Comparison of ENCODE assay signal across 34 cellular contexts in the genomic region with DNA sequence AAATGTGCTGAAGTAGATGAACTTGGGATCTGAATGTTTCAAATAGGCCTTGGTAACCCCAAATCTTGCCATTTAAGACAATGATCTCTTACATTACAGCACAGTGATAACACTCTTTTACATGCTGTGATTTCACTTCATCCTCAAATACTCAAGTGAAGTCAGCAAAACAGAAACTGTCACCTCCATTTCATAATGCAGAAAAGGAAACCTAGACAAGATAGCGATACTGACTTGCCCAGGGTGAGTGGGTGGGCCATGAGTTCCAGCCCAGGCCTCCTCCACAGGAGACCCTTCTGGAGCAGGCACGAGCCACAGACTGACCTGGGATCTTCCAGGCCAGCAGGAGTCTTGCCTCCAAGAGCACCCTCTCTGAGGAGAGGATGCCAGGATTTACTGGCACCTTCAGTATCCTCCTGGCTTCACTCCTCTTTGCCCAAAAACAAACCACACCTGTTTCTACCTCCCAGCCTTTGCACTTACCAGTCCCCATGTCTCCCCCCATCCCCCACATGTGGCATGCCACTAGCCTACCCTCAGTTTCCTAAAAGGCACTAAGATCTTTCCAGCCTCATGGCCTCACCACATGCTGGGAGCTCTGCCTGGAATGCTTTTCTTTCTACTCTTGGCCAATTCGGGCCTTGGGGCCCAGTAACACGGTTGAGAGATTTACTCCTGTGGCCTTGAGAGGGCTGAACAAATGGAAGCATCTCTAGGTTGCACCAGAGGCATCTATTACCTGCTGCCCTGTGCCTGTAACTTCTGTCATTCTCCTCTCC. TPM values are rescaled to one million over a fixed set of nuclear protein-coding genes. Genes with fewer than 3 reads are reported as not detected.
DNase-seq lines count a peak whose midpoint lies in the region; ATAC-seq and TF ChIP-seq lines count a peak whose summit lies in the region.
"Had no signal": no experiment of that assay in that cellular context is flagged by ENCODE, and none has a peak within 500 bp of the region (broad histone marks: within the 10 kb centered on the region; RNA-seq: fewer than 3 reads in every experiment).

No MANE protein-coding gene starts in this region.

- no peak overlapping the region for H3K4me3 Mint-ChIP-seq in activated CD8-positive, alpha-beta T cell treated with anti-CD3 and anti-CD28 coated beads for 36 hours
- no peak overlapping the region for H3K4me3 Mint-ChIP-seq in activated CD8-positive, alpha-beta T cell treated with anti-CD3 and anti-CD28 coated beads, Interleukin-2, amount 10 ng/mL, durations not matched to agents 7 days and 5 days
- H3K4me3 Mint-ChIP-seq in stimulated activated naive B cell treated with anti-CD40 and anti-IgM and Interleukin-4, amounts not matched to agents 10 μg/mL and 1 μg/mL and 100 μg/mL, for 72 hours, result no peak overlapping the region
- peak overlapping the region in 1 of 7 donors; percentile 9 for H3K4me3 Mint-ChIP-seq in CD8-positive, alpha-beta memory T cell
- H3K4me3 Mint-ChIP-seq: stimulated activated naive CD8-positive, alpha-beta T cell treated with anti-CD3 and anti-CD28 coated beads, Interleukin-15, Interleukin-2, amounts not matched to agents 100 ng/mL and 50 ng/mL, for 24 hours had no signal

- ATAC-seq in activated CD8-positive, alpha-beta T cell treated with anti-CD3 and anti-CD28 coated beads for 36 hours, result peak; percentile 27
- ATAC-seq in activated CD8-positive, alpha-beta T cell treated with anti-CD3 and anti-CD28 coated beads, Interleukin-2, amount 10 ng/mL, durations not matched to agents 7 days and 5 days, result no peak
- ATAC-seq in stimulated activated naive B cell treated with anti-CD40 and anti-IgM and Interleukin-4, amounts not matched to agents 10 μg/mL and 1 μg/mL and 100 μg/mL, for 72 hours (replicated peaks), result no peak
- ATAC-seq in HG03045 (IDR thresholded peaks at IDR 0.05; ENCODE audit: unreplicated experiment), result no peak
- ATAC-seq: effector memory CD8-positive, alpha-beta T cell; gastroesophageal sphincter had no signal

- intact Hi-C loops in activated CD8-positive, alpha-beta T cell treated with anti-CD3 and anti-CD28 coated beads for 36 hours (cut with micrococcal nuclease), result no loop called here

- CTCF ChIA-PET in activated CD8-positive, alpha-beta T cell treated with anti-CD3 and anti-CD28 coated beads for 36 hours (lab: Charles Lee), result no interaction called here
- CTCF ChIA-PET in activated CD8-positive, alpha-beta T cell treated with anti-CD3 and anti-CD28 coated beads, Interleukin-2, amount 10 ng/mL, durations not matched to agents 7 days and 5 days (lab: Charles Lee), result no interaction called here
- CTCF ChIA-PET in CD8-positive, alpha-beta memory T cell (lab: Charles Lee), result interaction anchor here (1.7 kb wide), 1 partner anchor 43 kb away, joined by 3 read pairs; no protein-coding TSS in a partner anchor

- DNase-seq in activated CD8-positive, alpha-beta T cell treated with anti-CD3 and anti-CD28 coated beads for 36 hours, result peak; percentile 32
- no peak for DNase-seq in activated CD8-positive, alpha-beta T cell treated with anti-CD3 and anti-CD28 coated beads, Interleukin-2, amount 10 ng/mL, durations not matched to agents 7 days and 5 days
- peak; percentile 8 for DNase-seq in fibroblast of peridontal ligament (ENCODE audit: extremely low read depth)
- DNase-seq in stimulated activated naive B cell treated with anti-CD40 and anti-IgM and Interleukin-4, amounts not matched to agents 10 μg/mL and 1 μg/mL and 100 μg/mL, for 72 hours, result no peak
- no peak for DNase-seq in CD8-positive, alpha-beta memory T cell
- DNase-seq: activated CD4-positive, alpha-beta T cell treated with anti-CD3 and anti-CD28 coated beads for 48 hours; activated CD8-positive, alpha-beta memory T cell treated with anti-CD3 and anti-CD28 coated beads, Interleukin-2, amount 50 U/mL, for 48 hours; activated effector memory CD4-positive, alpha-beta T cell treated with anti-CD3 and anti-CD28 coated beads, Interleukin-2, amount 50 U/mL, for 16 hours; colonic mucosa; DND-41; effector memory CD8-positive, alpha-beta T cell; Karpas-422; mammary epithelial cell; NCI-H1694 treated with DMSO at 0.1 percent for 48 hours; NCI-H226; NCI-H774; OCI-M1; SIG-M5; stimulated activated CD4-positive, alpha-beta T cell treated with anti-CD3 and anti-CD28 coated beads, Interleukin-4, amount 100 ng/mL, for 24 hours had no signal

- peaks cover 29% of the 10 kb centered on the region for H3K79me2 ChIP-seq in KMS-11 (ENCODE audit: insufficient read depth, low read depth)

- no peaks in the 10 kb centered on the region for H3K36me3 Mint-ChIP-seq in activated CD8-positive, alpha-beta T cell treated with anti-CD3 and anti-CD28 coated beads for 36 hours (ENCODE audit: low read depth)
- H3K36me3 Mint-ChIP-seq in activated CD8-positive, alpha-beta T cell treated with anti-CD3 and anti-CD28 coated beads, Interleukin-2, amount 10 ng/mL, durations not matched to agents 7 days and 5 days (ENCODE audit: low read depth), result no peaks in the 10 kb centered on the region
- H3K36me3 Mint-ChIP-seq in stimulated activated naive B cell treated with anti-CD40 and anti-IgM and Interleukin-4, amounts not matched to agents 10 μg/mL and 1 μg/mL and 100 μg/mL, for 72 hours, result peaks cover 0 to 3% of the 10 kb centered on the region in 2 donors
- H3K36me3 Mint-ChIP-seq in CD8-positive, alpha-beta memory T cell, result no peaks in the 10 kb centered on the region

- H3K27ac ChIP-seq in KMS-11 (no peak overlapping the region), subcutaneous abdominal adipose tissue (ENCODE audit: low read depth, low read length) (peak overlapping the region; percentile 96)
- no peak overlapping the region for H3K27ac ChIP-seq in CD8-positive, alpha-beta memory T cell (ENCODE audit: low read depth, low read length)
- H3K27ac ChIP-seq: adrenal gland, breast epithelium, colonic mucosa, esophagus muscularis mucosa, gastroesophageal sphincter, right atrium auricular region, tibial nerve had no signal

- H3K27me3 Mint-ChIP-seq in activated CD8-positive, alpha-beta T cell treated with anti-CD3 and anti-CD28 coated beads for 36 hours, result peaks cover 21% of the 10 kb centered on the region
- H3K27me3 Mint-ChIP-seq in activated CD8-positive, alpha-beta T cell treated with anti-CD3 and anti-CD28 coated beads, Interleukin-2, amount 10 ng/mL, durations not matched to agents 7 days and 5 days (ENCODE audit: low read depth), result peaks cover 25% of the 10 kb centered on the region
- peaks cover 0 to 6% of the 10 kb centered on the region in 2 donors for H3K27me3 Mint-ChIP-seq in stimulated activated naive B cell treated with anti-CD40 and anti-IgM and Interleukin-4, amounts not matched to agents 10 μg/mL and 1 μg/mL and 100 μg/mL, for 72 hours
- peaks cover 19 to 21% of the 10 kb centered on the region in 2 donors for H3K27me3 Mint-ChIP-seq in CD8-positive, alpha-beta memory T cell

- H3K27me3 ChIP-seq in KMS-11 (ENCODE audit: insufficient read depth, low read depth) (no peaks in the 10 kb centered on the region), subcutaneous abdominal adipose tissue (ENCODE audit: control insufficient read depth in 5 of 5, insufficient read depth in 4 of 5, low read length in 5 of 5) (peaks cover 0 to 5% (median 0%) of the 10 kb centered on the region in 5 donors)
- no peaks in the 10 kb centered on the region for H3K27me3 ChIP-seq in CD8-positive, alpha-beta memory T cell (ENCODE audit: insufficient read depth, low read length, poor library complexity, severe bottlenecking)
- H3K27me3 ChIP-seq: adrenal gland, breast epithelium, right atrium auricular region had no signal

- peak overlapping the region; percentile 92; the same call in 1 of the 2 replicates for H2AFZ ChIP-seq in KMS-11 (ENCODE audit: low read depth)

- H3K4me2 ChIP-seq in KMS-11, result no peak overlapping the region; the same call in 1 of the 2 replicates

- no peak overlapping the region for H3K9ac ChIP-seq in KMS-11
- H3K9ac ChIP-seq in subcutaneous abdominal adipose tissue (ENCODE audit: low read length in 5 of 5), result peak overlapping the region in 1 of 5 donors; percentile 37

- H3K4me3 ChIP-seq in KMS-11 (IDR thresholded peaks at IDR 0.05; ENCODE audit: insufficient read depth, low read depth, low read length), result no peak overlapping the region
- no peak overlapping the region for H3K4me3 ChIP-seq in subcutaneous abdominal adipose tissue (ENCODE audit: low read depth in 1 of 5, low read length in 5 of 5)
- no peak overlapping the region for H3K4me3 ChIP-seq in CD8-positive, alpha-beta memory T cell (ENCODE audit: low read length)
- H3K4me3 ChIP-seq: adrenal gland, breast epithelium, colonic mucosa, esophagus muscularis mucosa, gastroesophageal sphincter, right atrium auricular region, tibial nerve had no signal

- no peaks in the 10 kb centered on the region for H3K9me3 ChIP-seq in subcutaneous abdominal adipose tissue (ENCODE audit: control insufficient read depth in 5 of 5, low read length in 5 of 5)
- H3K9me3 ChIP-seq in CD8-positive, alpha-beta memory T cell (ENCODE audit: low read length), result no peaks in the 10 kb centered on the region
- H3K9me3 ChIP-seq: adrenal gland, breast epithelium, colonic mucosa, esophagus muscularis mucosa, gastroesophageal sphincter, right atrium auricular region, tibial nerve had no signal

- POLR2A ChIA-PET in activated CD8-positive, alpha-beta T cell treated with anti-CD3 and anti-CD28 coated beads for 36 hours (lab: Charles Lee), result no interaction called here
- POLR2A ChIA-PET in activated CD8-positive, alpha-beta T cell treated with anti-CD3 and anti-CD28 coated beads, Interleukin-2, amount 10 ng/mL, durations not matched to agents 7 days and 5 days (lab: Charles Lee), result no interaction called here
- POLR2A ChIA-PET in CD8-positive, alpha-beta memory T cell (lab: Charles Lee), result no interaction called here

- no peak for TF ChIP-seq CTCF in activated CD8-positive, alpha-beta T cell treated with anti-CD3 and anti-CD28 coated beads for 36 hours (IDR thresholded peaks at IDR 0.05)
- no peak for TF ChIP-seq CTCF in KMS-11 (conservative IDR thresholded peaks at IDR 0.05; ENCODE audit: low read depth, low read length)

- H3K4me1 Mint-ChIP-seq in activated CD8-positive, alpha-beta T cell treated with anti-CD3 and anti-CD28 coated beads for 36 hours (ENCODE audit: low read depth), result peaks cover 25% of the 10 kb centered on the region
- peaks cover 6% of the 10 kb centered on the region for H3K4me1 Mint-ChIP-seq in activated CD8-positive, alpha-beta T cell treated with anti-CD3 and anti-CD28 coated beads, Interleukin-2, amount 10 ng/mL, durations not matched to agents 7 days and 5 days (ENCODE audit: low read depth)
- H3K4me1 Mint-ChIP-seq in stimulated activated naive B cell treated with anti-CD40 and anti-IgM and Interleukin-4, amounts not matched to agents 10 μg/mL and 1 μg/mL and 100 μg/mL, for 72 hours, result peaks cover 32 to 37% of the 10 kb centered on the region in 2 donors
- peaks cover 5 to 15% (median 11%) of the 10 kb centered on the region in 3 donors for H3K4me1 Mint-ChIP-seq in CD8-positive, alpha-beta memory T cell

- H3K27ac Mint-ChIP-seq in activated CD8-positive, alpha-beta T cell treated with anti-CD3 and anti-CD28 coated beads for 36 hours, result no peak overlapping the region
- H3K27ac Mint-ChIP-seq in activated CD8-positive, alpha-beta T cell treated with anti-CD3 and anti-CD28 coated beads, Interleukin-2, amount 10 ng/mL, durations not matched to agents 7 days and 5 days, result no peak overlapping the region
- no peak overlapping the region for H3K27ac Mint-ChIP-seq in stimulated activated naive B cell treated with anti-CD40 and anti-IgM and Interleukin-4, amounts not matched to agents 10 μg/mL and 1 μg/mL and 100 μg/mL, for 72 hours
- H3K27ac Mint-ChIP-seq in CD8-positive, alpha-beta memory T cell, result no peak overlapping the region

- H3K36me3 ChIP-seq in KMS-11 (ENCODE audit: insufficient read depth) (no peaks in the 10 kb centered on the region), subcutaneous abdominal adipose tissue (ENCODE audit: control insufficient read depth in 5 of 5, insufficient read depth in 5 of 5, low read length in 5 of 5) (no peaks in the 10 kb centered on the region)
- no peaks in the 10 kb centered on the region for H3K36me3 ChIP-seq in CD8-positive, alpha-beta memory T cell (ENCODE audit: insufficient read depth, low read length)
- H3K36me3 ChIP-seq: adrenal gland, breast epithelium, colonic mucosa, esophagus muscularis mucosa, gastroesophageal sphincter, right atrium auricular region, tibial nerve had no signal

- H3K9me3 Mint-ChIP-seq in activated CD8-positive, alpha-beta T cell treated with anti-CD3 and anti-CD28 coated beads for 36 hours, result no peaks in the 10 kb centered on the region
- no peaks in the 10 kb centered on the region for H3K9me3 Mint-ChIP-seq in activated CD8-positive, alpha-beta T cell treated with anti-CD3 and anti-CD28 coated beads, Interleukin-2, amount 10 ng/mL, durations not matched to agents 7 days and 5 days (ENCODE audit: insufficient read depth)
- no peaks in the 10 kb centered on the region for H3K9me3 Mint-ChIP-seq in stimulated activated naive B cell treated with anti-CD40 and anti-IgM and Interleukin-4, amounts not matched to agents 10 μg/mL and 1 μg/mL and 100 μg/mL, for 72 hours
- H3K9me3 Mint-ChIP-seq in CD8-positive, alpha-beta memory T cell, result no peaks in the 10 kb centered on the region
- H3K9me3 Mint-ChIP-seq: effector memory CD8-positive, alpha-beta T cell; stimulated activated naive CD8-positive, alpha-beta T cell treated with anti-CD3 and anti-CD28 coated beads, Interleukin-15, Interleukin-2, amounts not matched to agents 100 ng/mL and 50 ng/mL, for 24 hours had no signal

- H4K20me1 ChIP-seq in KMS-11 (ENCODE audit: insufficient read depth), result no peaks in the 10 kb centered on the region

- peaks cover 34% of the 10 kb centered on the region for H3K4me1 ChIP-seq in KMS-11 (ENCODE audit: low read depth, poor library complexity, severe bottlenecking)
- peaks cover 4 to 87% (median 85%) of the 10 kb centered on the region in 5 donors for H3K4me1 ChIP-seq in subcutaneous abdominal adipose tissue (ENCODE audit: control insufficient read depth in 5 of 5, insufficient read depth in 5 of 5, low read length in 5 of 5)
- peaks cover 19% of the 10 kb centered on the region for H3K4me1 ChIP-seq in CD8-positive, alpha-beta memory T cell (ENCODE audit: insufficient read depth, low read length)

RNA-seq across cellular contexts. Expression of gene DGAT2, which starts 1.9 kb away (rescaled TPM):
- 1 to 10 TPM; 1.7 to 1.8 TPM for total RNA-seq in activated CD8-positive, alpha-beta T cell treated with anti-CD3 and anti-CD28 coated beads for 36 hours
- total RNA-seq in activated CD8-positive, alpha-beta T cell treated with anti-CD3 and anti-CD28 coated beads, Interleukin-2, amount 10 ng/mL, durations not matched to agents 7 days and 5 days, result under 1 TPM; 0.37 to 0.76 TPM
- 1 to 10 TPM; 5.5 to 5.6 TPM for total RNA-seq in CD8-positive, alpha-beta memory T cell
- not detected for polyA plus RNA-seq in CD8-positive, alpha-beta memory T cell

RNA-seq across cellular contexts. Expression of gene UVRAG, which starts 48.4 kb away (rescaled TPM):
- total RNA-seq in activated CD8-positive, alpha-beta T cell treated with anti-CD3 and anti-CD28 coated beads for 36 hours, result 10 to 100 TPM; 14.4 to 15.7 TPM
- total RNA-seq in activated CD8-positive, alpha-beta T cell treated with anti-CD3 and anti-CD28 coated beads, Interleukin-2, amount 10 ng/mL, durations not matched to agents 7 days and 5 days, result 10 to 100 TPM; 19.8 to 21.1 TPM
- total RNA-seq in CD8-positive, alpha-beta memory T cell, result 10 to 100 TPM; 18.0 to 20.9 TPM
- polyA plus RNA-seq in CD8-positive, alpha-beta memory T cell, result 17.1 TPM

RNA-seq across cellular contexts. Expression of gene MOGAT2, which starts 49.0 kb away (rescaled TPM):
- total RNA-seq in activated CD8-positive, alpha-beta T cell treated with anti-CD3 and anti-CD28 coated beads for 36 hours, result not detected
- not detected for total RNA-seq in activated CD8-positive, alpha-beta T cell treated with anti-CD3 and anti-CD28 coated beads, Interleukin-2, amount 10 ng/mL, durations not matched to agents 7 days and 5 days
- total RNA-seq in CD8-positive, alpha-beta memory T cell, result not detected
- polyA plus RNA-seq in CD8-positive, alpha-beta memory T cell, result not detected
- total RNA-seq: esophagus muscularis mucosa, HT-29, kidney epithelial cell, mammary epithelial cell, myocyte, osteocyte, right atrium auricular region, tibial nerve had no signal
- polyA plus RNA-seq: BJ, mammary epithelial cell had no signal

Comparison
In these comparisons a context has a peak if more than half of its experiments do, and no peak if none do; other contexts are left out.
1. DNase-seq: peak in activated CD8-positive, alpha-beta T cell treated with anti-CD3 and anti-CD28 coated beads for 36 hours (single experiment) and fibroblast of peridontal ligament (single experiment); none in activated CD8-positive, alpha-beta T cell treated with anti-CD3 and anti-CD28 coated beads, Interleukin-2, amount 10 ng/mL, durations not matched to agents 7 days and 5 days (single experiment), stimulated activated naive B cell treated with anti-CD40 and anti-IgM and Interleukin-4, amounts not matched to agents 10 μg/mL and 1 μg/mL and 100 μg/mL, for 72 hours (single experiment) and CD8-positive, alpha-beta memory T cell (0 of 5).